In genomic region chr19:55279773-55280643, GRCh38 we compare ENCODE assay signal across 8 cellular contexts. TPM values are rescaled to one million over a fixed set of nuclear protein-coding genes. Genes with fewer than 3 reads are reported as not detected.
DNase-seq lines count a peak whose midpoint lies in the region; ATAC-seq and TF ChIP-seq lines count a peak whose summit lies in the region.

A gene with protein sequence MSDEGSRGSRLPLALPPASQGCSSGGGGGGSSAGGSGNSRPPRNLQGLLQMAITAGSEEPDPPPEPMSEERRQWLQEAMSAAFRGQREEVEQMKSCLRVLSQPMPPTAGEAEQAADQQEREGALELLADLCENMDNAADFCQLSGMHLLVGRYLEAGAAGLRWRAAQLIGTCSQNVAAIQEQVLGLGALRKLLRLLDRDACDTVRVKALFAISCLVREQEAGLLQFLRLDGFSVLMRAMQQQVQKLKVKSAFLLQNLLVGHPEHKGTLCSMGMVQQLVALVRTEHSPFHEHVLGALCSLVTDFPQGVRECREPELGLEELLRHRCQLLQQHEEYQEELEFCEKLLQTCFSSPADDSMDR (minus strand): TSS chr19:55280110. CDS start chr19:55279608, 502 bp downstream.

- H3K4me1 ChIP-seq in NT2/D1 (ENCODE audit: insufficient read depth, insufficient read length), result no peaks in the 10 kb centered on the region
- H3K4me1 ChIP-seq in endodermal cell (ENCODE audit: control insufficient read depth, insufficient read depth, low read length), result peaks cover 2% of the 10 kb centered on the region
- H3K4me1 ChIP-seq in mesendoderm (ENCODE audit: control insufficient read depth, low read depth, low read length), result peaks cover 2% of the 10 kb centered on the region

- H2BK15ac ChIP-seq in mesendoderm (replicated peaks; ENCODE audit: low read depth), result no peak within 1 kb of the TSS

- H3K27ac ChIP-seq in endodermal cell (ENCODE audit: low read depth, low read length), result peak within 1 kb of the TSS; percentile 97
- H3K27ac ChIP-seq in mesendoderm (ENCODE audit: low read depth, low read length), result no peak within 1 kb of the TSS

- H3K36me3 Mint-ChIP-seq in activated CD8-positive, alpha-beta memory T cell treated with anti-CD3 and anti-CD28 coated beads, Interleukin-2, amount 10 ng/mL, durations not matched to agents 7 days and 5 days, result peaks cover 4% of the 10 kb centered on the region
- H3K36me3 Mint-ChIP-seq in endodermal cell (ENCODE audit: low read depth), result peaks cover 14% of the 10 kb centered on the region

- H3K9me3 Mint-ChIP-seq in activated CD8-positive, alpha-beta memory T cell treated with anti-CD3 and anti-CD28 coated beads, Interleukin-2, amount 10 ng/mL, durations not matched to agents 7 days and 5 days (ENCODE audit: low read depth), result no peaks in the 10 kb centered on the region
- H3K9me3 Mint-ChIP-seq in endodermal cell, result no peaks in the 10 kb centered on the region

- H3K9me3 ChIP-seq in NT2/D1 (ENCODE audit: insufficient read depth, low read length) (no peaks in the 10 kb centered on the region), endodermal cell (ENCODE audit: control insufficient read depth, low read length) (no peaks in the 10 kb centered on the region)

- no peak within 1 kb of the TSS for H3K23ac ChIP-seq in mesendoderm (ENCODE audit: low read length)

- no peak within 1 kb of the TSS for H4K8ac ChIP-seq in mesendoderm (ENCODE audit: low read depth, low read length)

- H3K4me3 Mint-ChIP-seq in activated CD8-positive, alpha-beta memory T cell treated with anti-CD3 and anti-CD28 coated beads, Interleukin-2, amount 10 ng/mL, durations not matched to agents 7 days and 5 days, result peak within 1 kb of the TSS; percentile 91
- H3K4me3 Mint-ChIP-seq in endodermal cell, result peak within 1 kb of the TSS; percentile 97

- H3K27ac Mint-ChIP-seq in activated CD8-positive, alpha-beta memory T cell treated with anti-CD3 and anti-CD28 coated beads, Interleukin-2, amount 10 ng/mL, durations not matched to agents 7 days and 5 days, result peak within 1 kb of the TSS; percentile 98
- peak within 1 kb of the TSS; percentile 97 for H3K27ac Mint-ChIP-seq in endodermal cell

- H3K36me3 ChIP-seq in NT2/D1 (ENCODE audit: insufficient read depth, insufficient read length, low read length), result peaks cover 23% of the 10 kb centered on the region
- peaks cover 13% of the 10 kb centered on the region for H3K36me3 ChIP-seq in endodermal cell (ENCODE audit: control insufficient read depth, insufficient read depth, low read length)
- H3K36me3 ChIP-seq in mesendoderm (ENCODE audit: control insufficient read depth, insufficient read depth, low read length), result no peaks in the 10 kb centered on the region

- WGBS in endodermal cell (ENCODE audit: insufficient coverage in 1 of 2, insufficient read length in 1 of 2), 2 experiments, result 3 to 8% methylated on average over 28 to 52 of the region's 52 CpGs
- no CpG with 5 or more reads among the region's 52 CpGs for WGBS in mesendoderm (ENCODE audit: extremely low coverage, insufficient coverage, low lambda C conversion rate)

- peaks cover 3% of the 10 kb centered on the region for H3K79me1 ChIP-seq in mesendoderm (ENCODE audit: low read length)

- DNase-seq in CMK (ENCODE audit: low read depth), result peak; percentile 94
- peak; percentile 77 to 100 (median 98) for DNase-seq in HUDEP-2 (lab: John Stamatoyannopoulos, UW; ENCODE audit: unreplicated experiment in 76 of 76)
- DNase-seq in NT2/D1 (ENCODE audit: low read depth, low spot score), result peak; percentile 91
- peak; percentile 98 for DNase-seq in activated CD8-positive, alpha-beta memory T cell treated with anti-CD3 and anti-CD28 coated beads, Interleukin-2, amount 10 ng/mL, durations not matched to agents 7 days and 5 days
- DNase-seq in endodermal cell, result peak; percentile 100
- DNase-seq in mesendoderm, result peak; percentile 99
- peak; percentile 84 for DNase-seq in stimulated activated CD8-positive, alpha-beta memory T cell treated with anti-CD3 and anti-CD28 coated beads, Interleukin-15, amount 100 ng/mL, for 1 hour (ENCODE audit: low read depth)

- H2BK120ac ChIP-seq in mesendoderm (ENCODE audit: low read depth, low read length), result no peak within 1 kb of the TSS

- CTCF ChIA-PET in activated CD8-positive, alpha-beta memory T cell treated with anti-CD3 and anti-CD28 coated beads, Interleukin-2, amount 10 ng/mL, durations not matched to agents 7 days and 5 days (lab: Charles Lee), result interaction anchor here (0.7 to 2.2 kb wide), 12 partner anchors 9 to 347 kb away, joined by 3 to 17 read pairs (median 4); partner anchors contain the start of gene PPP6R1

- peaks cover 62% of the 10 kb centered on the region for H3K4me1 Mint-ChIP-seq in activated CD8-positive, alpha-beta memory T cell treated with anti-CD3 and anti-CD28 coated beads, Interleukin-2, amount 10 ng/mL, durations not matched to agents 7 days and 5 days
- H3K4me1 Mint-ChIP-seq in endodermal cell, result peaks cover 3% of the 10 kb centered on the region

- H3K18ac ChIP-seq in mesendoderm (ENCODE audit: low read length), result no peak within 1 kb of the TSS

- H3K4ac ChIP-seq in mesendoderm (ENCODE audit: low read depth, low read length), result no peak within 1 kb of the TSS

- H3K9ac ChIP-seq in NT2/D1 (ENCODE audit: insufficient read length, low read depth) (peak within 1 kb of the TSS; percentile 80), endodermal cell (ENCODE audit: extremely low read depth, low read length, poor library complexity, severe bottlenecking) (peak within 1 kb of the TSS; percentile 72), mesendoderm (ENCODE audit: low read length) (peak within 1 kb of the TSS; percentile 66)

- TF ChIP-seq CTCF in endodermal cell (conservative IDR thresholded peaks at IDR 0.05), result no peak

- no peak within 1 kb of the TSS for H2AK5ac ChIP-seq in mesendoderm (ENCODE audit: low read length)

- H3K4me2 ChIP-seq in mesendoderm (ENCODE audit: low read length), result peak within 1 kb of the TSS; percentile 68

- peaks cover 4% of the 10 kb centered on the region for H3K27me3 Mint-ChIP-seq in activated CD8-positive, alpha-beta memory T cell treated with anti-CD3 and anti-CD28 coated beads, Interleukin-2, amount 10 ng/mL, durations not matched to agents 7 days and 5 days
- no peaks in the 10 kb centered on the region for H3K27me3 Mint-ChIP-seq in endodermal cell (ENCODE audit: insufficient read depth)

- H2BK5ac ChIP-seq in mesendoderm (ENCODE audit: low read length), result no peak within 1 kb of the TSS

- H3K27me3 ChIP-seq in NT2/D1 (ENCODE audit: insufficient read depth, insufficient read length) (no peaks in the 10 kb centered on the region), endodermal cell (ENCODE audit: control insufficient read depth, insufficient read depth, low read length, poor library complexity, severe bottlenecking) (no peaks in the 10 kb centered on the region), mesendoderm (ENCODE audit: insufficient read depth, low read length, poor library complexity) (no peaks in the 10 kb centered on the region)

- peaks cover 1% of the 10 kb centered on the region for H3K79me2 ChIP-seq in mesendoderm (ENCODE audit: control insufficient read depth, insufficient read depth, low read length)

- H3K4me3 ChIP-seq in NT2/D1 (ENCODE audit: insufficient read length, low read depth), result peak within 1 kb of the TSS; percentile 78
- peak within 1 kb of the TSS; percentile 87 for H3K4me3 ChIP-seq in endodermal cell (ENCODE audit: low read length)
- peak within 1 kb of the TSS; percentile 81 for H3K4me3 ChIP-seq in mesendoderm (ENCODE audit: low read length)

- peak; percentile 61 for ATAC-seq in GM21367 (IDR thresholded peaks at IDR 0.05; ENCODE audit: unreplicated experiment)
- ATAC-seq in activated CD8-positive, alpha-beta memory T cell treated with anti-CD3 and anti-CD28 coated beads, Interleukin-2, amount 10 ng/mL, durations not matched to agents 7 days and 5 days, result peak; percentile 89

- H4K5ac ChIP-seq in mesendoderm (ENCODE audit: low read length), result no peak within 1 kb of the TSS

- H3K56ac ChIP-seq in mesendoderm (ENCODE audit: low read length), result peak within 1 kb of the TSS; percentile 85

RNA-seq across cellular contexts. Expression of the gene that starts here (rescaled TPM):
- total RNA-seq in activated CD8-positive, alpha-beta memory T cell treated with anti-CD3 and anti-CD28 coated beads, Interleukin-2, amount 10 ng/mL, durations not matched to agents 7 days and 5 days, result 10 to 100 TPM; 35.0 to 38.2 TPM
- total RNA-seq in endodermal cell, result 10 to 100 TPM; 43.7 to 48.5 TPM
- 38.6 TPM for polyA plus RNA-seq in endodermal cell (2013, experiment 1 of 2)
- polyA plus RNA-seq in endodermal cell (2013, experiment 2 of 2), result 41.3 TPM
- 45.8 TPM for polyA plus RNA-seq in mesendoderm (2013, experiment 1 of 2)
- 45.6 TPM for polyA plus RNA-seq in mesendoderm (2013, experiment 2 of 2)
